In the genomic region with DNA sequence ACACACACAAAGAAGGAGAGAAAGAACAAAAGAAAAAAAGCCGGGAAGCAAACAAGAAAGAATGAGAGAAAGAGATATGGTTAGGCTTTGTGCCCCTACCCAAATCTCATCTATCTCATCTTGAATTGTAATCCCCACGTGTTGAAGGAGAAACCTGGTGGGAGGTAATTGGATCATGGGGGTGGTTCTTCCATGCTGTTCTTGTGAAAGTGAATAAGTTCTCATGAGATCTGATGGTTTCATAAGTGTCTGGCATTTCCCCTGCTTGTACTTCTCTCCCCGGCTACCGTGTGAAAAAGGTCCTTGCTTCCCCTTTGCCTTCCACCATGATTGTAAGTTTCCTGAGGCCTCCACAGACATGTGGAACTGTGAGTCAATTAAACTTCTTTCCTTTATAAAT, we compare ENCODE assay signal across 22 cellular contexts. TPM values are rescaled to one million over a fixed set of nuclear protein-coding genes. Genes with fewer than 3 reads are reported as not detected.
DNase-seq lines count a peak whose midpoint lies in the region; FAIRE-seq and TF ChIP-seq lines count a peak whose summit lies in the region.
"Had no signal": no experiment of that assay in that cellular context is flagged by ENCODE, and none has a peak within 500 bp of the region (broad histone marks: within the 10 kb centered on the region; RNA-seq: fewer than 3 reads in every experiment).

No MANE protein-coding gene starts in this region.

- peaks cover 15% of the 10 kb centered on the region for H3K27me3 Mint-ChIP-seq in activated T-helper 2 cell treated with anti-CD3 and anti-CD28 coated beads, Interferon-gamma antibody, Interleukin-2, Interleukin-4, amounts not matched to agents 10 μg/mL and 5 μg/mL and 100 μg/mL, durations not matched to agents 14 hours and 24 hours and 36 hours (ENCODE audit: low read depth)
- peaks cover 5% of the 10 kb centered on the region for H3K27me3 Mint-ChIP-seq in neural progenitor cell (ENCODE audit: insufficient read depth, low read depth)

- peak overlapping the region; percentile 21 for H3K27ac Mint-ChIP-seq in activated T-helper 2 cell treated with anti-CD3 and anti-CD28 coated beads, Interferon-gamma antibody, Interleukin-2, Interleukin-4, amounts not matched to agents 10 μg/mL and 5 μg/mL and 100 μg/mL, durations not matched to agents 14 hours and 24 hours and 36 hours
- no peak overlapping the region for H3K27ac Mint-ChIP-seq in neural progenitor cell
- H3K27ac Mint-ChIP-seq: B cell; CD4-positive, alpha-beta memory T cell; HFFc6; T-helper 17 cell had no signal

- H4K20me1 ChIP-seq in neural progenitor cell (ENCODE audit: low read depth): no peaks in the 10 kb centered on the region

- no peak for TF ChIP-seq CTCF in neural progenitor cell (IDR thresholded peaks at IDR 0.05)
- no peak for TF ChIP-seq CTCF in RWPE1 (conservative IDR thresholded peaks at IDR 0.05; ENCODE audit: low read depth)

- no peak for FAIRE-seq in GM12891 (lab: Jason Lieb, UNC)
- FAIRE-seq: D721Med, G401.6, GM12878, H1 had no signal

- H3F3A ChIP-seq in neural progenitor cell (ENCODE audit: low read depth): no peaks in the 10 kb centered on the region

- CTCF ChIA-PET in RWPE1 (lab: Yijun Ruan, JAX): no interaction called here

- intact Hi-C loops in activated T-helper 2 cell treated with anti-CD3 and anti-CD28 coated beads, Interferon-gamma antibody, Interleukin-2, Interleukin-4, amounts not matched to agents 10 μg/mL and 5 μg/mL and 100 μg/mL, durations not matched to agents 14 hours and 24 hours and 36 hours (cut with micrococcal nuclease): no loop called here

- no peak overlapping the region for H3K4me2 ChIP-seq in neural progenitor cell

- no peaks in the 10 kb centered on the region for H3K4me1 ChIP-seq in neural progenitor cell

- no peak overlapping the region for H3K4me3 Mint-ChIP-seq in activated T-helper 2 cell treated with anti-CD3 and anti-CD28 coated beads, Interferon-gamma antibody, Interleukin-2, Interleukin-4, amounts not matched to agents 10 μg/mL and 5 μg/mL and 100 μg/mL, durations not matched to agents 14 hours and 24 hours and 36 hours (ENCODE audit: low read depth)
- no peak overlapping the region for H3K4me3 Mint-ChIP-seq in neural progenitor cell
- H3K4me3 Mint-ChIP-seq: B cell; CD4-positive, alpha-beta memory T cell; HFFc6; T-helper 17 cell had no signal

- no peak overlapping the region for H3K27ac ChIP-seq in neural progenitor cell
- H3K27ac ChIP-seq in RWPE1: no peak overlapping the region

- peak overlapping the region; percentile 18 for H2AFZ ChIP-seq in neural progenitor cell (replicated peaks)

- no peak overlapping the region for H3K4me3 ChIP-seq in neural progenitor cell
- H3K4me3 ChIP-seq: GM12878 had no signal

- H3K36me3 ChIP-seq in neural progenitor cell: no peaks in the 10 kb centered on the region

- no peaks in the 10 kb centered on the region for H3K79me2 ChIP-seq in neural progenitor cell (ENCODE audit: low read depth)

- DNase-seq in GM12891 (ENCODE audit: insufficient read length, low spot score) (no peak), MV-4-11 (lab: John Stamatoyannopoulos, UW) (peak; percentile 64), neural progenitor cell (ENCODE audit: low spot score) (no peak), NCI-H2196 (lab: John Stamatoyannopoulos, UW; ENCODE audit: unreplicated experiment) (no peak), H4 (ENCODE audit: low spot score) (no peak), RWPE1 (ENCODE audit: low spot score) (no peak)
- DNase-seq in activated T-helper 2 cell treated with anti-CD3 and anti-CD28 coated beads, Interferon-gamma antibody, Interleukin-2, Interleukin-4, amounts not matched to agents 10 μg/mL and 5 μg/mL and 100 μg/mL, durations not matched to agents 14 hours and 24 hours and 36 hours (ENCODE audit: low spot score): no peak
- DNase-seq: CD4-positive, alpha-beta memory T cell; DMS79 treated with DMSO at 0.1 percent for 48 hours; HFFc6; KG1; NCI-H1105; NCI-H1694; NCI-H526 treated with DMSO at 0.1 percent for 48 hours; Right ventricle myocardium superior; T-helper 17 cell had no signal

- no peaks in the 10 kb centered on the region for H3K27me3 ChIP-seq in neural progenitor cell

- H3K9ac ChIP-seq in neural progenitor cell: no peak overlapping the region

- no peaks in the 10 kb centered on the region for H3K36me3 Mint-ChIP-seq in activated T-helper 2 cell treated with anti-CD3 and anti-CD28 coated beads, Interferon-gamma antibody, Interleukin-2, Interleukin-4, amounts not matched to agents 10 μg/mL and 5 μg/mL and 100 μg/mL, durations not matched to agents 14 hours and 24 hours and 36 hours (ENCODE audit: low read depth)
- H3K36me3 Mint-ChIP-seq in neural progenitor cell: no peaks in the 10 kb centered on the region
- H3K36me3 Mint-ChIP-seq: CD4-positive, alpha-beta memory T cell had no signal

- H3K9me3 Mint-ChIP-seq in activated T-helper 2 cell treated with anti-CD3 and anti-CD28 coated beads, Interferon-gamma antibody, Interleukin-2, Interleukin-4, amounts not matched to agents 10 μg/mL and 5 μg/mL and 100 μg/mL, durations not matched to agents 14 hours and 24 hours and 36 hours: no peaks in the 10 kb centered on the region
- no peaks in the 10 kb centered on the region for H3K9me3 Mint-ChIP-seq in neural progenitor cell
- H3K9me3 Mint-ChIP-seq: HFFc6 had no signal

- no peaks in the 10 kb centered on the region for H3K9me3 ChIP-seq in neural progenitor cell (ENCODE audit: low read depth)

- no peak for TF ChIP-seq POLR2A in GM12891 (IDR thresholded peaks at IDR 0.05; ENCODE audit: low read depth, low read length)

- POLR2A ChIA-PET in RWPE1 (lab: Yijun Ruan, JAX; ENCODE audit: low non-redundant PET): no interaction called here

- peaks cover 11% of the 10 kb centered on the region for H3K4me1 Mint-ChIP-seq in activated T-helper 2 cell treated with anti-CD3 and anti-CD28 coated beads, Interferon-gamma antibody, Interleukin-2, Interleukin-4, amounts not matched to agents 10 μg/mL and 5 μg/mL and 100 μg/mL, durations not matched to agents 14 hours and 24 hours and 36 hours (ENCODE audit: low read depth)
- H3K4me1 Mint-ChIP-seq in neural progenitor cell: peaks cover 6% of the 10 kb centered on the region
- H3K4me1 Mint-ChIP-seq: B cell; CD4-positive, alpha-beta memory T cell; T-helper 17 cell had no signal

TF ChIP-seq in GM12891, 5 proteins besides CTCF, POLR2A, EP300 and RAD21:
- no peak for TF ChIP-seq TAF1 (IDR thresholded peaks at IDR 0.05; ENCODE audit: low read depth, low read length)
- 0 out of 2 replicates have a peak, but pooled peaks have one; percentile 13 for TF ChIP-seq SPI1 (IDR thresholded peaks at IDR 0.05; ENCODE audit: low read depth, low read length)
- TF ChIP-seq PAX5 (IDR thresholded peaks at IDR 0.05; ENCODE audit: insufficient read depth, low read length, severe bottlenecking): no peak
TF ChIP-seq in GM12891: peak in this region for 1.

RNA-seq across cellular contexts. Expression of gene SH2D1B, which starts 32.0 kb away (rescaled TPM):
- not detected for polyA plus RNA-seq in GM12891 (2012; ENCODE audit: low read depth, missing spikeins)
- 0.84 and 1.0 TPM in 2 replicates for total RNA-seq in activated T-helper 2 cell treated with anti-CD3 and anti-CD28 coated beads, Interferon-gamma antibody, Interleukin-2, Interleukin-4, amounts not matched to agents 10 μg/mL and 5 μg/mL and 100 μg/mL, durations not matched to agents 14 hours and 24 hours and 36 hours
- not detected in 2 replicates for total RNA-seq in neural progenitor cell (ENCODE audit: low replicate concordance)
- total RNA-seq in H4 (2014; rRNA removed; shearing (Covaris generic)): 0.06 TPM in 1 of 2 replicates, not detected in the other
- total RNA-seq: CD4-positive, alpha-beta memory T cell; GM12878; H1; HFFc6 had no signal
- polyA plus RNA-seq: AG04450, H1 had no signal

RNA-seq across cellular contexts. Expression of gene UHMK1, which starts 53.7 kb away (rescaled TPM):
- 15.7 TPM for polyA plus RNA-seq in GM12891 (2012; ENCODE audit: low read depth, missing spikeins)
- total RNA-seq in activated T-helper 2 cell treated with anti-CD3 and anti-CD28 coated beads, Interferon-gamma antibody, Interleukin-2, Interleukin-4, amounts not matched to agents 10 μg/mL and 5 μg/mL and 100 μg/mL, durations not matched to agents 14 hours and 24 hours and 36 hours: 56.3 and 56.7 TPM in 2 replicates
- total RNA-seq in neural progenitor cell (ENCODE audit: low replicate concordance): 33.8 and 48.8 TPM in 2 replicates
- 44.4 and 52.3 TPM in 2 replicates for total RNA-seq in H4 (2014; rRNA removed; shearing (Covaris generic))
